ENCODE assay signal across 34 cellular contexts in genomic region chr3:117191245-117191644, GRCh38.
"Had no signal": no experiment of that assay in that cellular context is flagged by ENCODE, and none has a peak within 500 bp of the region (broad histone marks: within the 10 kb centered on the region; RNA-seq: fewer than 3 reads in every experiment).

No MANE protein-coding gene starts in this region.

- H2AFZ ChIP-seq: PC-9 had no signal

- H3K36me3 Mint-ChIP-seq: activated CD4-positive, alpha-beta memory T cell treated with anti-CD3 and anti-CD28 coated beads for 36 hours; activated naive CD8-positive, alpha-beta T cell had no signal

- H3K27me3 Mint-ChIP-seq: activated B cell treated with CpG ODN at 0.5 μM for 24 hours; activated CD4-positive, alpha-beta memory T cell treated with anti-CD3 and anti-CD28 coated beads for 36 hours; activated naive CD8-positive, alpha-beta T cell; activated naive CD8-positive, alpha-beta T cell treated with anti-CD3 and anti-CD28 coated beads, Interleukin-2, amount 50 U/mL, for 24 hours had no signal

- DNase-seq: activated B cell treated with CpG ODN at 0.5 μM for 24 hours; activated CD4-positive, alpha-beta memory T cell treated with anti-CD3 and anti-CD28 coated beads for 36 hours; activated CD4-positive, alpha-beta T cell treated with anti-CD3 and anti-CD28 coated beads for 4 hours; activated CD4-positive, alpha-beta T cell treated with anti-CD3 and anti-CD28 coated beads, Interleukin-2, amount 50 U/mL, for 1 hour; activated CD4-positive, CD25-positive, alpha-beta regulatory T cell treated with anti-CD3 and anti-CD28 coated beads, Interleukin-2, amount 50 U/mL, for 72 hours; activated CD8-positive, alpha-beta memory T cell treated with anti-CD3 and anti-CD28 coated beads, Interleukin-2, amount 50 U/mL, for 4 hours; activated gamma-delta T cell treated with Interleukin-2 at 50 U/mL for 16 hours; activated naive CD4-positive, alpha-beta T cell treated with anti-CD3 and anti-CD28 coated beads for 36 hours; activated naive CD8-positive, alpha-beta T cell treated with anti-CD3 and anti-CD28 coated beads, Interleukin-2, amount 50 U/mL, for 24 hours; activated T-cell treated with anti-CD3 and anti-CD28 coated beads for 4 hours; activated T-cell treated with anti-CD3 and anti-CD28 coated beads, Interleukin-2, amount 50 U/mL, for 4 hours; amniotic stem cell; aorta; brain microvascular endothelial cell; central memory CD4-positive, alpha-beta T cell; NCI-H1105 treated with DMSO at 0.1 percent for 48 hours; NCI-H1436; NCI-H1694; NCI-H2029; NCI-H345; NCI-H524 treated with DMSO at 0.1 percent for 48 hours; PC-9; SIG-M5; SW 1271; T-helper 1 cell; T-helper 2 cell; T-helper 9 cell had no signal

- H3K36me3 ChIP-seq: brain microvascular endothelial cell had no signal

- H3K4me1 Mint-ChIP-seq: activated B cell treated with CpG ODN at 0.5 μM for 24 hours; activated naive CD8-positive, alpha-beta T cell treated with anti-CD3 and anti-CD28 coated beads, Interleukin-2, amount 50 U/mL, for 24 hours had no signal

- FAIRE-seq: colon, RCC 7860 had no signal

- H3K4me2 ChIP-seq: PC-9 had no signal

- H3K27ac Mint-ChIP-seq: activated B cell treated with CpG ODN at 0.5 μM for 24 hours; activated CD4-positive, alpha-beta memory T cell treated with anti-CD3 and anti-CD28 coated beads for 36 hours; activated naive CD4-positive, alpha-beta T cell treated with anti-CD3 and anti-CD28 coated beads for 36 hours; activated naive CD8-positive, alpha-beta T cell; activated naive CD8-positive, alpha-beta T cell treated with anti-CD3 and anti-CD28 coated beads, Interleukin-2, amount 50 U/mL, for 24 hours; activated T-helper 1 cell treated with anti-CD3 and anti-CD28 coated beads, Interleukin-12 subunit alpha, Interleukin-12 subunit beta, Interleukin-2, Interleukin-4 antibody, amounts not matched to agents 30 ng/mL and 10 ng/mL and 1 ng/mL, durations not matched to agents 14 hours and 24 hours and 36 hours had no signal

- ATAC-seq: activated naive CD8-positive, alpha-beta T cell treated with anti-CD3 and anti-CD28 coated beads, Interleukin-2, amount 50 U/mL, for 24 hours; activated T-cell treated with anti-CD3 and anti-CD28 coated beads, Interleukin-2, amount 50 U/mL, for 4 hours; Right ventricle myocardium inferior had no signal

- H3K27ac ChIP-seq: brain microvascular endothelial cell, PC-9, RWPE1, VCaP had no signal

- H3K27me3 ChIP-seq: brain microvascular endothelial cell had no signal

- H3K4me3 Mint-ChIP-seq: activated B cell treated with CpG ODN at 0.5 μM for 24 hours; activated CD4-positive, alpha-beta memory T cell treated with anti-CD3 and anti-CD28 coated beads for 36 hours; activated naive CD4-positive, alpha-beta T cell treated with anti-CD3 and anti-CD28 coated beads for 36 hours; activated naive CD8-positive, alpha-beta T cell; activated naive CD8-positive, alpha-beta T cell treated with anti-CD3 and anti-CD28 coated beads, Interleukin-2, amount 50 U/mL, for 24 hours; activated T-cell treated with anti-CD3 and anti-CD28 coated beads, Interleukin-2, amount 50 U/mL, for 4 hours; activated T-helper 1 cell treated with anti-CD3 and anti-CD28 coated beads, Interleukin-12 subunit alpha, Interleukin-12 subunit beta, Interleukin-2, Interleukin-4 antibody, amounts not matched to agents 30 ng/mL and 10 ng/mL and 1 ng/mL, durations not matched to agents 14 hours and 24 hours and 36 hours had no signal

- H3K4me3 ChIP-seq: PC-9 had no signal

- H3K9me3 Mint-ChIP-seq: activated B cell treated with CpG ODN at 0.5 μM for 24 hours; activated naive CD4-positive, alpha-beta T cell treated with anti-CD3 and anti-CD28 coated beads for 36 hours; activated naive CD8-positive, alpha-beta T cell treated with anti-CD3 and anti-CD28 coated beads, Interleukin-2, amount 50 U/mL, for 24 hours; activated T-helper 1 cell treated with anti-CD3 and anti-CD28 coated beads, Interleukin-12 subunit alpha, Interleukin-12 subunit beta, Interleukin-2, Interleukin-4 antibody, amounts not matched to agents 30 ng/mL and 10 ng/mL and 1 ng/mL, durations not matched to agents 14 hours and 24 hours and 36 hours had no signal
